Comparison of ENCODE assay signal across 1 cellular context in genomic region chr17:15683824-15684478, GRCh38.
TF ChIP-seq lines count a peak whose summit lies in the region.
"Not testable (repeated sequence)": the region's sequence is repeated elsewhere in the genome, so short reads cannot be mapped to it uniquely, and the experiment has no call there.

TSS of gene TRIM16 (minus strand) at chr17:15684311. CDS start at chr17:15651609, 32,702 bp downstream.

TF ChIP-seq in HepG2, 621 proteins besides CTCF, POLR2A, EP300 and RAD21 (continued from another document):
- 0 out of 2 replicates have a peak, but pooled peaks have one; percentile 34 for TF ChIP-seq SIN3A (IDR thresholded peaks at IDR 0.05; ENCODE audit: borderline replicate concordance, low read depth, low read length)
- TF ChIP-seq CREM (IDR thresholded peaks at IDR 0.05) = peak; percentile 52; the same call in 1 of the 2 replicates
- not testable (repeated sequence) for TF ChIP-seq CREM (CRISPR knock-in tag; IDR thresholded peaks at IDR 0.05)
- TF ChIP-seq THAP11 (CRISPR knock-in tag; IDR thresholded peaks at IDR 0.05) = peak; percentile 98
- TF ChIP-seq POLR2AphosphoS5 (IDR thresholded peaks at IDR 0.05; ENCODE audit: low read depth, low read length) = peak; percentile 80
- 0 out of 2 replicates have a peak, but pooled peaks have one; percentile 33 for TF ChIP-seq KDM5A (IDR thresholded peaks at IDR 0.05; ENCODE audit: borderline replicate concordance, low read length)
- TF ChIP-seq ERF (CRISPR knock-in tag; IDR thresholded peaks at IDR 0.05) = peak; percentile 44; the same call in 1 of the 2 replicates
- TF ChIP-seq SALL1 (CRISPR knock-in tag; IDR thresholded peaks at IDR 0.05) = peak; percentile 18; the same call in 1 of the 2 replicates
- TF ChIP-seq YEATS4 (CRISPR knock-in tag; IDR thresholded peaks at IDR 0.05; ENCODE audit: borderline replicate concordance) = peak; percentile 44; the same call in 1 of the 2 replicates
- peak; percentile 96 for TF ChIP-seq GABPB1 (CRISPR knock-in tag; IDR thresholded peaks at IDR 0.05)
- peak; percentile 42; the same call in 1 of the 2 replicates for TF ChIP-seq TAF1 (CRISPR knock-in tag; IDR thresholded peaks at IDR 0.05)
- peak; percentile 78 for TF ChIP-seq POLR2G (IDR thresholded peaks at IDR 0.05; ENCODE audit: low read depth, low read length)
- peak; percentile 49 for TF ChIP-seq SUZ12 (IDR thresholded peaks at IDR 0.05; ENCODE audit: low read depth, low read length)
- peak; percentile 47; the same call in 1 of the 2 replicates for TF ChIP-seq HOXA3 (CRISPR knock-in tag; IDR thresholded peaks at IDR 0.05)
- peak; percentile 30; the same call in 1 of the 2 replicates for TF ChIP-seq ZFX (CRISPR knock-in tag; IDR thresholded peaks at IDR 0.05; ENCODE audit: low read depth)
- peak; percentile 70 for TF ChIP-seq PHF8 (CRISPR knock-in tag; IDR thresholded peaks at IDR 0.05)
- TF ChIP-seq GATAD1 (CRISPR knock-in tag; IDR thresholded peaks at IDR 0.05) = peak; percentile 40; the same call in 1 of the 2 replicates
- TF ChIP-seq, protein P1, sequence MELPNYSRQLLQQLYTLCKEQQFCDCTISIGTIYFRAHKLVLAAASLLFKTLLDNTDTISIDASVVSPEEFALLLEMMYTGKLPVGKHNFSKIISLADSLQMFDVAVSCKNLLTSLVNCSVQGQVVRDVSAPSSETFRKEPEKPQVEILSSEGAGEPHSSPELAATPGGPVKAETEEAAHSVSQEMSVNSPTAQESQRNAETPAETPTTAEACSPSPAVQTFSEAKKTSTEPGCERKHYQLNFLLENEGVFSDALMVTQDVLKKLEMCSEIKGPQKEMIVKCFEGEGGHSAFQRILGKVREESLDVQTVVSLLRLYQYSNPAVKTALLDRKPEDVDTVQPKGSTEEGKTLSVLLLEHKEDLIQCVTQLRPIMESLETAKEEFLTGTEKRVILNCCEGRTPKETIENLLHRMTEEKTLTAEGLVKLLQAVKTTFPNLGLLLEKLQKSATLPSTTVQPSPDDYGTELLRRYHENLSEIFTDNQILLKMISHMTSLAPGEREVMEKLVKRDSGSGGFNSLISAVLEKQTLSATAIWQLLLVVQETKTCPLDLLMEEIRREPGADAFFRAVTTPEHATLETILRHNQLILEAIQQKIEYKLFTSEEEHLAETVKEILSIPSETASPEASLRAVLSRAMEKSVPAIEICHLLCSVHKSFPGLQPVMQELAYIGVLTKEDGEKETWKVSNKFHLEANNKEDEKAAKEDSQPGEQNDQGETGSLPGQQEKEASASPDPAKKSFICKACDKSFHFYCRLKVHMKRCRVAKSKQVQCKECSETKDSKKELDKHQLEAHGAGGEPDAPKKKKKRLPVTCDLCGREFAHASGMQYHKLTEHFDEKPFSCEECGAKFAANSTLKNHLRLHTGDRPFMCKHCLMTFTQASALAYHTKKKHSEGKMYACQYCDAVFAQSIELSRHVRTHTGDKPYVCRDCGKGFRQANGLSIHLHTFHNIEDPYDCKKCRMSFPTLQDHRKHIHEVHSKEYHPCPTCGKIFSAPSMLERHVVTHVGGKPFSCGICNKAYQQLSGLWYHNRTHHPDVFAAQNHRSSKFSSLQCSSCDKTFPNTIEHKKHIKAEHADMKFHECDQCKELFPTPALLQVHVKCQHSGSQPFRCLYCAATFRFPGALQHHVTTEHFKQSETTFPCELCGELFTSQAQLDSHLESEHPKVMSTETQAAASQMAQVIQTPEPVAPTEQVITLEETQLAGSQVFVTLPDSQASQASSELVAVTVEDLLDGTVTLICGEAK (IDR thresholded peaks at IDR 0.05) = peak; percentile 35; the same call in 1 of the 2 replicates
- TF ChIP-seq, protein P1 (CRISPR knock-in tag; IDR thresholded peaks at IDR 0.05) = not testable (repeated sequence)
- peak; percentile 40 for TF ChIP-seq ZNF687 (CRISPR knock-in tag; IDR thresholded peaks at IDR 0.05)
- peak; percentile 47; the same call in 1 of the 2 replicates for TF ChIP-seq ZNF768 (CRISPR knock-in tag; IDR thresholded peaks at IDR 0.05)
- peak; percentile 57; the same call in 1 of the 2 replicates for TF ChIP-seq KMT2B (CRISPR knock-in tag; IDR thresholded peaks at IDR 0.05)
- TF ChIP-seq, protein P2, sequence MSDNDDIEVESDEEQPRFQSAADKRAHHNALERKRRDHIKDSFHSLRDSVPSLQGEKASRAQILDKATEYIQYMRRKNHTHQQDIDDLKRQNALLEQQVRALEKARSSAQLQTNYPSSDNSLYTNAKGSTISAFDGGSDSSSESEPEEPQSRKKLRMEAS (IDR thresholded peaks at IDR 0.05) = peak; percentile 60; the same call in 1 of the 2 replicates
- TF ChIP-seq YY1 (IDR thresholded peaks at IDR 0.05; ENCODE audit: insufficient read depth, insufficient replicate concordance, low read depth, low read length) = peak; percentile 22
- TF ChIP-seq ZNF143 (CRISPR knock-in tag; IDR thresholded peaks at IDR 0.05) = peak; percentile 91
- peak; percentile 73 for TF ChIP-seq ELF1 (CRISPR knock-in tag; IDR thresholded peaks at IDR 0.05)
- peak; percentile 51; the same call in 1 of the 2 replicates for TF ChIP-seq ZFY (CRISPR knock-in tag; IDR thresholded peaks at IDR 0.05)
